ENCODE assay signal across 22 cellular contexts in the genomic region with DNA sequence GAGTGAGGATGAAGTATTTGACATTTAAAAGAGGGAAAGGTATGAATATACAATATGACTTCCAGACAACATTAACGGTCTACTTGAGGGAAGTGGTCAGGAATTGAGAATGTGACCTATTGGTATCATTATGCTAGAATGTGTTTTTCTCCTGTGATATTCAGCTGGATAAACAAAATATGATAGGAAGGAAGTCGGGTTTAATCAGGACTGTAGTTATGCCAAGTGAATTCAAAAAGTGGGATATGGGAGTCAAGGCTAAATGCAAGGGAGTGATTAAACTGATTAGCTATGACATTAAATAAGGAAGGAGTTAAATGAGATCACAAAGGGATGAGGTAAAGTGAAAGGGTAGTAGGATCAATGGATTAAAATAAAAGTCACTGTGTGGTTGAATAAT.
DNase-seq lines count a peak whose midpoint lies in the region; ATAC-seq, FAIRE-seq and TF ChIP-seq lines count a peak whose summit lies in the region.
"Had no signal": no experiment of that assay in that cellular context is flagged by ENCODE, and none has a peak within 500 bp of the region (broad histone marks: within the 10 kb centered on the region; RNA-seq: fewer than 3 reads in every experiment).

No MANE protein-coding gene starts in this region.

- H3K27ac ChIP-seq in GM12878 (ENCODE audit: control insufficient read depth, insufficient read depth) (no peak overlapping the region), endothelial cell of umbilical vein (ENCODE audit: insufficient read depth, low read depth, low read length) (peak overlapping the region; percentile 39)
- H3K27ac ChIP-seq: 22Rv1; A549; BLaER1 treated with 17β-estradiol and CSF1 and Interleukin-3, amounts not matched to agents 10 nM and 100 nM; C4-2B had no signal

- no peak overlapping the region for H3K4me3 ChIP-seq in GM12878
- H3K4me3 ChIP-seq in endothelial cell of umbilical vein (replicated peaks in 1 of 3; ENCODE audit: insufficient read depth in 1 of 3, low read depth in 1 of 3, low read length in 3 of 3): peak overlapping the region in 1 of 3 experiments; percentile 13
- H3K4me3 ChIP-seq: A549; BLaER1 treated with 17β-estradiol and CSF1 and Interleukin-3, amounts not matched to agents 10 nM and 100 nM had no signal

- dilution Hi-C loops in endothelial cell of umbilical vein (cut with MboI; ENCODE audit: extremely low pct_ligation_motif_present, low sequenced_read_pairs): no loop called here

- ATAC-seq in GM12878: no peak
- ATAC-seq: A549; CD8-positive, alpha-beta T cell had no signal

- FAIRE-seq in GM12878 (lab: Jason Lieb, UNC): peak; percentile 31
- FAIRE-seq in endothelial cell of umbilical vein (lab: Jason Lieb, UNC): peak; percentile 88
- FAIRE-seq: A549, D721Med, G401.6, GM12892, GM18507 had no signal

- no peak for TF ChIP-seq EP300 in GM12878 (IDR thresholded peaks at IDR 0.05; ENCODE audit: borderline replicate concordance in 1 of 2, control insufficient read depth in 1 of 2, low read depth in 2 of 2, low read length in 2 of 2)

- POLR2A ChIA-PET in GM12878 (lab: Charles Lee): no interaction called here
- POLR2A ChIA-PET in endothelial cell of umbilical vein (lab: Charles Lee): interaction anchor here (0.5 kb wide), 1 partner anchor 12 kb away, joined by 3 read pairs; no protein-coding TSS in a partner anchor

- BruUV-seq in GM12878 (replicated peaks; lab: Mats Ljungman, UMichigan) (no TSS peak), endothelial cell of umbilical vein (replicated peaks; lab: Mats Ljungman, UMichigan) (no TSS peak)

- in situ Hi-C loops in GM12878 (cut with MboI): no loop called here

- WGBS in GM12878 (ENCODE audit: insufficient coverage, insufficient replicate concordance, low lambda C conversion rate, missing lambda C conversion rate): 91% methylated on average over 2 of the region's 2 CpGs

- H3K4me2 ChIP-seq in GM12878 (ENCODE audit: control insufficient read depth, insufficient read depth) (no peak overlapping the region), endothelial cell of umbilical vein (ENCODE audit: insufficient read depth, low read length) (peak overlapping the region; percentile 75)
- H3K4me2 ChIP-seq: A549; BLaER1 treated with 17β-estradiol and CSF1 and Interleukin-3, amounts not matched to agents 10 nM and 100 nM had no signal

- RAD21 ChIA-PET in GM12878 (lab: Charles Lee; ENCODE audit: unreplicated experiment): interaction anchor here (0.9 kb wide), 1 partner anchor 63 kb away, joined by 3 read pairs; no protein-coding TSS in a partner anchor

- no peaks in the 10 kb centered on the region for H3K27me3 ChIP-seq in GM12878 (replicated peaks in 1 of 2; ENCODE audit: control insufficient read depth in 2 of 2, insufficient read depth in 2 of 2, low read length in 1 of 2)
- no peaks in the 10 kb centered on the region for H3K27me3 ChIP-seq in endothelial cell of umbilical vein (ENCODE audit: control insufficient read depth in 2 of 2, insufficient read depth in 2 of 2, low read length in 2 of 2)
- H3K27me3 ChIP-seq: BLaER1 treated with 17β-estradiol and CSF1 and Interleukin-3, amounts not matched to agents 10 nM and 100 nM had no signal

- H3K36me3 ChIP-seq in GM12878 (ENCODE audit: control insufficient read depth in 2 of 2, insufficient read depth in 2 of 2, low read length in 1 of 2) (peaks cover 0 to 4% of the 10 kb centered on the region in 2 experiments; a peak in 3 of 4 replicates), endothelial cell of umbilical vein (ENCODE audit: control insufficient read depth in 2 of 2, extremely low read depth in 1 of 2, insufficient read depth in 2 of 2, low read length in 2 of 2) (peaks cover 0 to 2% of the 10 kb centered on the region in 2 experiments)

- H3K4me1 ChIP-seq in GM12878 (ENCODE audit: control insufficient read depth, insufficient read depth, low read length): no peaks in the 10 kb centered on the region
- peaks cover 24% of the 10 kb centered on the region for H3K4me1 ChIP-seq in endothelial cell of umbilical vein (ENCODE audit: control insufficient read depth, extremely low read depth, insufficient read depth, low read length)
- H3K4me1 ChIP-seq: A549 had no signal

- intact Hi-C loops in GM12878 (cut with micrococcal nuclease; ENCODE audit: unreplicated experiment) (no loop called here), endothelial cell of umbilical vein (cut with micrococcal nuclease) (loop anchor here (2.0 to 10.0 kb wide), 2 partner anchors 62 to 136 kb away; a partner anchor contains a TSS)

- no peak overlapping the region for H3K9ac ChIP-seq in GM12878 (ENCODE audit: control insufficient read depth, insufficient read depth, low read length)
- no peak overlapping the region for H3K9ac ChIP-seq in endothelial cell of umbilical vein (replicated peaks; ENCODE audit: extremely low read depth, insufficient read depth, low read length)
- H3K9ac ChIP-seq: BLaER1 treated with 17β-estradiol and CSF1 and Interleukin-3, amounts not matched to agents 10 nM and 100 nM had no signal

- no peak for TF ChIP-seq POLR2A in GM12878 (IDR thresholded peaks at IDR 0.05; ENCODE audit: low read depth, low read length)
- TF ChIP-seq POLR2A in endothelial cell of umbilical vein (IDR thresholded peaks at IDR 0.05; ENCODE audit: low read depth, low read length): no peak

- H3K79me2 ChIP-seq in GM12878 (ENCODE audit: control insufficient read depth, insufficient read depth, low read length) (no peaks in the 10 kb centered on the region), endothelial cell of umbilical vein (ENCODE audit: control insufficient read depth, insufficient read depth, low read length) (peaks cover 12% of the 10 kb centered on the region)

- no peak for DNase-seq in GM12878 (ENCODE audit: low read depth, low spot score)
- DNase-seq in dermis blood vessel endothelial cell: peak; percentile 71
- DNase-seq in endothelial cell of umbilical vein (ENCODE audit: low read depth, low spot score): peak; percentile 86
- peak; percentile 63 for DNase-seq in pulmonary artery endothelial cell (ENCODE audit: low read depth, low spot score)
- no peak for DNase-seq in activated effector memory CD4-positive, alpha-beta T cell treated with anti-CD3 and anti-CD28 coated beads, Interleukin-2, amount 50 U/mL, for 16 hours
- no peak for DNase-seq in activated CD8-positive, alpha-beta memory T cell treated with anti-CD3 and anti-CD28 coated beads for 24 hours
- DNase-seq in NCI-H2227 (lab: John Stamatoyannopoulos, UW; ENCODE audit: unreplicated experiment): no peak
- DNase-seq: AML-193; Caco-2; Calu3; CD4-positive, alpha-beta T cell; CD8-positive, alpha-beta T cell; DMS79 treated with DMSO at 0.1 percent for 48 hours; GF-D8 had no signal

- H4K20me1 ChIP-seq in GM12878 (ENCODE audit: control insufficient read depth, insufficient read depth) (no peaks in the 10 kb centered on the region), endothelial cell of umbilical vein (replicated peaks; ENCODE audit: control insufficient read depth, extremely low read depth, insufficient read depth, low read length) (no peaks in the 10 kb centered on the region)

- SMC1A ChIA-PET in GM12878 (lab: Charles Lee; ENCODE audit: uncharacterized antibody, unreplicated experiment): interaction anchor here (0.7 to 1.0 kb wide), 3 partner anchors 12 to 589 kb away, joined by 3 read pairs; no protein-coding TSS in a partner anchor

- CTCF ChIA-PET in GM12878 (lab: Yijun Ruan, JAX): interaction anchor here (1.0 kb wide), 1 partner anchor 14 kb away, joined by 4 read pairs; no protein-coding TSS in a partner anchor
- CTCF ChIA-PET in endothelial cell of umbilical vein (lab: Charles Lee): interaction anchor here (0.7 to 1.6 kb wide), 6 partner anchors 9 to 165 kb away, joined by 3 to 5 read pairs (median 4); a partner anchor contains a TSS

- TF ChIP-seq RAD21 in GM12878 (IDR thresholded peaks at IDR 0.05; ENCODE audit: insufficient read depth, low read depth, low read length): no peak

- TF ChIP-seq CTCF in GM12878 (IDR thresholded peaks at IDR 0.05 in 2 of 3, conservative IDR thresholded peaks at IDR 0.05 in 1 of 3; ENCODE audit: control insufficient read depth in 2 of 3, extremely low read depth in 1 of 3, insufficient read depth in 1 of 3, low read depth in 3 of 3, low read length in 3 of 3): no peak
- no peak for TF ChIP-seq CTCF in endothelial cell of umbilical vein (IDR thresholded peaks at IDR 0.05; ENCODE audit: extremely low read depth in 1 of 2, insufficient read depth in 1 of 2, low read depth in 1 of 2, low read length in 2 of 2)

- H3K9me1 ChIP-seq in endothelial cell of umbilical vein (replicated peaks; ENCODE audit: control insufficient read depth, extremely low read depth, insufficient read depth, low read length): no peaks in the 10 kb centered on the region

- H3K9me3 ChIP-seq in GM12878 (replicated peaks; ENCODE audit: control insufficient read depth, insufficient read depth, low read length): no peaks in the 10 kb centered on the region
- H3K9me3 ChIP-seq in endothelial cell of umbilical vein (replicated peaks; ENCODE audit: control insufficient read depth, insufficient read depth, low read length): no peaks in the 10 kb centered on the region
- H3K9me3 ChIP-seq: A549, Caco-2 had no signal

- H2AFZ ChIP-seq in GM12878 (ENCODE audit: control insufficient read depth, low read depth, low read length) (no peak overlapping the region), endothelial cell of umbilical vein (ENCODE audit: low read depth, low read length) (no peak overlapping the region)

TF ChIP-seq in GM12878, 131 proteins besides CTCF, POLR2A, EP300 and RAD21 (continues in another document):
- no peak for TF ChIP-seq TCF3 (IDR thresholded peaks at IDR 0.05; ENCODE audit: borderline replicate concordance, insufficient read depth, low read depth, low read length)

TF ChIP-seq in endothelial cell of umbilical vein, 7 proteins besides CTCF, POLR2A, EP300 and RAD21:
- TF ChIP-seq JUN (IDR thresholded peaks at IDR 0.05; ENCODE audit: borderline replicate concordance, insufficient read depth, insufficient read length, low read depth) (peak; percentile 22), FOS (IDR thresholded peaks at IDR 0.05; ENCODE audit: borderline replicate concordance, insufficient read depth, low read length) (no peak), GATA2 (IDR thresholded peaks at IDR 0.05; ENCODE audit: insufficient read depth, insufficient read length, low read depth, low read length) (peak; percentile 74)

Comparison
In these comparisons a context has a peak if more than half of its experiments do, and no peak if none do; other contexts are left out.
1. DNase-seq: peak in dermis blood vessel endothelial cell (single experiment), endothelial cell of umbilical vein (single experiment) and pulmonary artery endothelial cell (single experiment); none in GM12878 (single experiment), activated effector memory CD4-positive, alpha-beta T cell treated with anti-CD3 and anti-CD28 coated beads, Interleukin-2, amount 50 U/mL, for 16 hours (single experiment), activated CD8-positive, alpha-beta memory T cell treated with anti-CD3 and anti-CD28 coated beads for 24 hours (single experiment) and NCI-H2227 (single experiment).